ENCODE assay signal across 19 cellular contexts in the genomic region with DNA sequence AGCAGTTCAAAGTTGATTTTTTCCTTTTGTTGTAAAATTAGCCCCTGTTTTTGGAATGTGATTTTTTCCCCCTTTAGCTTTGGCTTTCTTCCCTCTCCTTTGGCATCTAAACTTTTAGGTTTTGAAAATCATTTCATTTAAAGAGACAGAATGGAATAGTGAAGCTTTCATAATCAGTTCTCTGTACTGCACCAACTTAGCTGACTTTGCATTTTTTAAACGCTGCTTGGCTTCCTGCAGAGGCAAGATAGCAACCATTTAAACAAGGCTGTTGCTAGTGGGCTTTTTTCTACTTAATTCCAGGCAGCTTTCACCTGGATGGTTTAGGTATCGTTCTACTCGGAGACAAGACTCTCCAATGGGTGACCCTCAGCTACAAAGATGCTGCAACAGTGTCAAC.
DNase-seq lines count a peak whose midpoint lies in the region; ATAC-seq, FAIRE-seq and TF ChIP-seq lines count a peak whose summit lies in the region.
"Had no signal": no experiment of that assay in that cellular context is flagged by ENCODE, and none has a peak within 500 bp of the region (broad histone marks: within the 10 kb centered on the region; RNA-seq: fewer than 3 reads in every experiment).

No MANE protein-coding gene starts in this region.

- H3K36me3 ChIP-seq in Peyer's patch (no peaks in the 10 kb centered on the region), pancreas (no peaks in the 10 kb centered on the region)

- intact Hi-C loops in CD4-positive, alpha-beta T cell (cut with DNase I, micrococcal nuclease): no loop called here
- intact Hi-C loops in pancreas (cut with DNase I): no loop called here

- POLR2A ChIA-PET in CD4-positive, alpha-beta T cell (lab: Charles Lee): no interaction called here

- no peak overlapping the region for H3K4me3 Mint-ChIP-seq in CD4-positive, alpha-beta T cell
- H3K4me3 Mint-ChIP-seq in activated CD8-positive, alpha-beta memory T cell treated with anti-CD3 and anti-CD28 coated beads, Interleukin-2, amount 10 ng/mL, durations not matched to agents 7 days and 5 days: no peak overlapping the region
- H3K4me3 Mint-ChIP-seq: CD4-positive, CD25-positive, alpha-beta regulatory T cell had no signal

- no peaks in the 10 kb centered on the region for H3K4me1 Mint-ChIP-seq in CD4-positive, alpha-beta T cell (ENCODE audit: low read depth)
- no peaks in the 10 kb centered on the region for H3K4me1 Mint-ChIP-seq in activated CD8-positive, alpha-beta memory T cell treated with anti-CD3 and anti-CD28 coated beads, Interleukin-2, amount 10 ng/mL, durations not matched to agents 7 days and 5 days
- H3K4me1 Mint-ChIP-seq: CD4-positive, CD25-positive, alpha-beta regulatory T cell had no signal

- in situ Hi-C loops in SK-MEL-5 (cut with HindIII; ENCODE audit: low pct_unique_long_range_greater_than_20kb, low sequenced_read_pairs): no loop called here

- 49 to 55% methylated on average over 3 of the region's 3 CpGs for WGBS in pancreas, 2 donors

- TF ChIP-seq CTCF in Peyer's patch (IDR thresholded peaks at IDR 0.05) (no peak), pancreas (IDR thresholded peaks at IDR 0.05) (no peak)
- TF ChIP-seq CTCF in CD4-positive, alpha-beta T cell (IDR thresholded peaks at IDR 0.05): no peak

- no peak for FAIRE-seq in pancreas (lab: Jason Lieb, UNC)
- FAIRE-seq: GM12878, GM19239, HTR-8/SVneo had no signal

- peak; percentile 6 for DNase-seq in COR-L47 (lab: John Stamatoyannopoulos, UW)
- DNase-seq in NCI-H2227 (lab: John Stamatoyannopoulos, UW; ENCODE audit: unreplicated experiment): peak; percentile 31
- DNase-seq in SK-MEL-5 (ENCODE audit: low read depth, low spot score): peak; percentile 32
- no peak for DNase-seq in left lobe of liver (ENCODE audit: low spot score)
- DNase-seq in Peyer's patch: no peak
- no peak for DNase-seq in CD4-positive, alpha-beta T cell
- DNase-seq in pancreas: no peak
- no peak for DNase-seq in activated CD8-positive, alpha-beta memory T cell treated with anti-CD3 and anti-CD28 coated beads, Interleukin-2, amount 10 ng/mL, durations not matched to agents 7 days and 5 days
- DNase-seq: AML-193; CD4-positive, CD25-positive, alpha-beta regulatory T cell; DMS79; Karpas-422; NCI-H1436; NCI-H2081 treated with DMSO at 0.1 percent for 48 hours; PC-9; SK-N-SH had no signal

- H3K4me1 ChIP-seq in Peyer's patch (no peaks in the 10 kb centered on the region), pancreas (no peaks in the 10 kb centered on the region)

- H3K36me3 Mint-ChIP-seq in CD4-positive, alpha-beta T cell (ENCODE audit: low read depth): no peaks in the 10 kb centered on the region
- H3K36me3 Mint-ChIP-seq in activated CD8-positive, alpha-beta memory T cell treated with anti-CD3 and anti-CD28 coated beads, Interleukin-2, amount 10 ng/mL, durations not matched to agents 7 days and 5 days: no peaks in the 10 kb centered on the region
- H3K36me3 Mint-ChIP-seq: CD4-positive, CD25-positive, alpha-beta regulatory T cell had no signal

- no peaks in the 10 kb centered on the region for H3K27me3 ChIP-seq in Peyer's patch
- no peaks in the 10 kb centered on the region for H3K27me3 ChIP-seq in CD4-positive, alpha-beta T cell (ENCODE audit: control insufficient read depth, insufficient read depth, low read length)
- no peaks in the 10 kb centered on the region for H3K27me3 ChIP-seq in pancreas

- H3K9me3 ChIP-seq in Peyer's patch: no peaks in the 10 kb centered on the region
- H3K9me3 ChIP-seq in CD4-positive, alpha-beta T cell (ENCODE audit: control insufficient read depth, low read length): no peaks in the 10 kb centered on the region
- no peaks in the 10 kb centered on the region for H3K9me3 ChIP-seq in pancreas
- H3K9me3 ChIP-seq: SK-N-SH had no signal

- no peak overlapping the region for H3K27ac ChIP-seq in Peyer's patch
- H3K27ac ChIP-seq in CD4-positive, alpha-beta T cell (ENCODE audit: low read depth, low read length): no peak overlapping the region
- no peak overlapping the region for H3K27ac ChIP-seq in pancreas
- H3K27ac ChIP-seq: PC-9 had no signal

- CTCF ChIA-PET in CD4-positive, alpha-beta T cell (lab: Charles Lee): no interaction called here
- CTCF ChIA-PET in activated CD8-positive, alpha-beta memory T cell treated with anti-CD3 and anti-CD28 coated beads, Interleukin-2, amount 10 ng/mL, durations not matched to agents 7 days and 5 days (lab: Charles Lee): no interaction called here

- no peaks in the 10 kb centered on the region for H3K9me3 Mint-ChIP-seq in CD4-positive, alpha-beta T cell
- no peaks in the 10 kb centered on the region for H3K9me3 Mint-ChIP-seq in activated CD8-positive, alpha-beta memory T cell treated with anti-CD3 and anti-CD28 coated beads, Interleukin-2, amount 10 ng/mL, durations not matched to agents 7 days and 5 days (ENCODE audit: low read depth)

- no peak overlapping the region for H3K27ac Mint-ChIP-seq in CD4-positive, alpha-beta T cell
- no peak overlapping the region for H3K27ac Mint-ChIP-seq in activated CD8-positive, alpha-beta memory T cell treated with anti-CD3 and anti-CD28 coated beads, Interleukin-2, amount 10 ng/mL, durations not matched to agents 7 days and 5 days
- H3K27ac Mint-ChIP-seq: CD4-positive, CD25-positive, alpha-beta regulatory T cell had no signal

- TF ChIP-seq POLR2A in Peyer's patch (IDR thresholded peaks at IDR 0.05): no peak

- peak; percentile 41 for ATAC-seq in left lobe of liver
- no peak for ATAC-seq in CD4-positive, alpha-beta T cell (ENCODE audit: poor library complexity)
- ATAC-seq in pancreas: no peak
- ATAC-seq in activated CD8-positive, alpha-beta memory T cell treated with anti-CD3 and anti-CD28 coated beads, Interleukin-2, amount 10 ng/mL, durations not matched to agents 7 days and 5 days: no peak
- ATAC-seq: GM12878 had no signal

- peaks cover 16% of the 10 kb centered on the region for H3K27me3 Mint-ChIP-seq in CD4-positive, alpha-beta T cell
- peaks cover 10% of the 10 kb centered on the region for H3K27me3 Mint-ChIP-seq in activated CD8-positive, alpha-beta memory T cell treated with anti-CD3 and anti-CD28 coated beads, Interleukin-2, amount 10 ng/mL, durations not matched to agents 7 days and 5 days

- H3K4me3 ChIP-seq in Peyer's patch: no peak overlapping the region
- H3K4me3 ChIP-seq in pancreas: no peak overlapping the region
- H3K4me3 ChIP-seq: GM12878, PC-9 had no signal

Comparison
In these comparisons a context has a peak if more than half of its experiments do, and no peak if none do; other contexts are left out.
1. DNase-seq: peak in COR-L47 (single experiment), NCI-H2227 (single experiment) and SK-MEL-5 (single experiment); none in left lobe of liver (single experiment), Peyer's patch (0 of 3), CD4-positive, alpha-beta T cell (0 of 10), pancreas (0 of 6) and activated CD8-positive, alpha-beta memory T cell treated with anti-CD3 and anti-CD28 coated beads, Interleukin-2, amount 10 ng/mL, durations not matched to agents 7 days and 5 days (single experiment).